In the genomic region with DNA sequence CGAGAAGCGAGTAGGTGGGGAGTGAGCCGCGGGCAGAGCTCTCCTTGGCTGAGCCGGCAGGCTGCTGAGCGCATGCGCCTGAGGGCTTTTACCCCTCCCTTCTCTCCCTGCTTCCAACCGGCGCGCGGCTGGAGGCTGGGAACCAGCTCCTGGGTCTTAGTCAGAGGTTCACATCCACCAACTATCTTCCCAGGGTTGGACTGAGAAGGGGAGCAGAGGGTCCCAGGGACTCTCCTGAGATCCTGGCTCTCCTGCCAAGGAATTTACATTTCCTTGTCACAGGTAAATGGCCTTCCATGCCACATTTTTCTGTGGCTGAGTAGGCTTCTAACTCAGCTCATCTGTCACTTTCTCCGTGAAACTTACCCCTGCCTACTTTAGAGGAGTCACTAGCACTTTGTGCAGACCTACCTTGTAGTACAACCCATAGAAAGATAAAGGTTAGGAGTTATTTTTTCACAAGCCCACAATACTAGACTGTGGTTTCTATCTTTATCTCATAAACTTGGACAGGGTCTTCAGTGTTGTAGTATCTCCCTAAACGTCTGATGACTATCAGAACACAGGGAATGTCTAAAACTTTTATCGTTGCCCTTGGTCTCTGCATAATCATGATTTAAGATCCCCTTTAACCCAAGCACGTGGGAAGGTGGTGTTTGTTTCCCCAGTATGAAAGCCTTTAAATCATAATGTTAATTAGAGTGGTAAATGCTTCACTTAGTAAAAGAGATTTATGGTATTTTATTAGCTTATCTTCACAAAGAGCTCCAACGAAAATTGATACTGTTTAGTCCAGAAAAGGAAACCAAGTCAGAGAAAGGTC, we compare ENCODE assay signal across 8 cellular contexts. TPM values are rescaled to one million over a fixed set of nuclear protein-coding genes. Genes with fewer than 3 reads are reported as not detected.
A peak's percentile ranks its signal among the peaks of the same experiment; 100 is the strongest.
DNase-seq lines count a peak whose midpoint lies in the region; ATAC-seq and TF ChIP-seq lines count a peak whose summit lies in the region.

No MANE protein-coding gene starts in this region.

- H3K9ac ChIP-seq in fibroblast of lung (ENCODE audit: insufficient read depth, low read length) (peak overlapping the region; percentile 43), parathyroid adenoma (peak overlapping the region; percentile 92)

- H4K20me1 ChIP-seq in fibroblast of lung (ENCODE audit: control insufficient read depth, extremely low read depth, insufficient read depth, low read length), result no peaks in the 10 kb centered on the region

- H3K4me1 ChIP-seq in fibroblast of lung (ENCODE audit: control insufficient read depth, extremely low read depth, insufficient read depth, low read length), result peaks cover 6% of the 10 kb centered on the region
- H3K4me1 ChIP-seq in parathyroid adenoma, result peaks cover 13% of the 10 kb centered on the region

- H3K4me2 ChIP-seq in fibroblast of lung (ENCODE audit: extremely low read depth, insufficient read depth, low read length) (peak overlapping the region; percentile 81), parathyroid adenoma (ENCODE audit: low read length) (peak overlapping the region; percentile 88)

- H3K27me3 ChIP-seq in fibroblast of lung (ENCODE audit: control insufficient read depth, insufficient read depth, low read length) (no peaks in the 10 kb centered on the region), parathyroid adenoma (ENCODE audit: control insufficient read depth, insufficient read depth, low read length) (no peaks in the 10 kb centered on the region)

- no peaks in the 10 kb centered on the region for H3K27me3 Mint-ChIP-seq in T-cell

- H3K36me3 ChIP-seq in fibroblast of lung (ENCODE audit: control insufficient read depth, insufficient read depth, low read length), result no peaks in the 10 kb centered on the region
- no peaks in the 10 kb centered on the region for H3K36me3 ChIP-seq in parathyroid adenoma (ENCODE audit: control insufficient read depth, insufficient read depth, low read length)

- H3K79me2 ChIP-seq in fibroblast of lung (ENCODE audit: control insufficient read depth, insufficient read depth, low read length), result peaks cover 26% of the 10 kb centered on the region
- H3K79me2 ChIP-seq in parathyroid adenoma, result peaks cover 15% of the 10 kb centered on the region

- H3K27ac ChIP-seq in fibroblast of lung (ENCODE audit: insufficient read depth, low read length), result peak overlapping the region; percentile 89
- peak overlapping the region; percentile 96 for H3K27ac ChIP-seq in parathyroid adenoma

- peak overlapping the region; percentile 87 to 90 for H3K27ac Mint-ChIP-seq in T-cell

- peak; percentile 2 for ATAC-seq in HG02798 (IDR thresholded peaks at IDR 0.05; ENCODE audit: poor library complexity, unreplicated experiment)
- peak in 2 of 4 experiments; percentile 3 to 5 for ATAC-seq in T-cell (replicated peaks in 1 of 4)

- H2AFZ ChIP-seq in fibroblast of lung (ENCODE audit: low read length) (peak overlapping the region; percentile 97), parathyroid adenoma (peak overlapping the region; percentile 99)

- H3K4me3 ChIP-seq in fibroblast of lung (replicated peaks in 1 of 4; ENCODE audit: control extremely low read depth in 1 of 4, insufficient read depth in 1 of 4, low read depth in 3 of 4, low read length in 4 of 4) (peak overlapping the region; percentile 67 to 81 (median 76)), parathyroid adenoma (ENCODE audit: low read depth, low read length) (peak overlapping the region; percentile 70)

- CTCF ChIA-PET in T-cell (lab: Charles Lee), result interaction anchor here (0.7 to 1.1 kb wide), 2 partner anchors 15 to 900 kb away, joined by 3 to 4 read pairs; no protein-coding TSS in a partner anchor

- DNase-seq in NCI-H510A treated with DMSO at 0.1 percent for 48 hours (lab: John Stamatoyannopoulos, UW), result peak; percentile 90
- DNase-seq in NCI-H510A (lab: John Stamatoyannopoulos, UW), result no peak
- peak in 9 of 34 experiments; percentile 84 to 91 (median 86) for DNase-seq in T-cell
- DNase-seq in fibroblast of lung (ENCODE audit: low read depth in 2 of 2), result no peak
- no peak for DNase-seq in activated effector memory CD4-positive, alpha-beta T cell treated with Interleukin-2 at 50 U/mL for 16 hours
- DNase-seq in activated gamma-delta T cell (lab: John Stamatoyannopoulos, UW), result no peak

- H3K9me3 ChIP-seq in fibroblast of lung (ENCODE audit: control insufficient read depth, insufficient read depth, low read depth, low read length) (no peaks in the 10 kb centered on the region), parathyroid adenoma (ENCODE audit: control insufficient read depth, low read length) (no peaks in the 10 kb centered on the region)

- POLR2A ChIA-PET in T-cell (lab: Charles Lee), result interaction anchor here in 1 of 2 donors (0.6 kb wide), 1 partner anchor 1192 kb away, joined by 7 read pairs; no protein-coding TSS in a partner anchor

- peak overlapping the region; percentile 80 to 89 (median 86) for H3K4me3 Mint-ChIP-seq in T-cell

- H3K36me3 Mint-ChIP-seq in T-cell, result no peaks in the 10 kb centered on the region

- H3K9me3 Mint-ChIP-seq in T-cell, result no peaks in the 10 kb centered on the region

- H3K4me1 Mint-ChIP-seq in T-cell, result peaks cover 39 to 49% (median 41%) of the 10 kb centered on the region in 3 donors

- no peak for TF ChIP-seq CTCF in fibroblast of lung (conservative IDR thresholded peaks at IDR 0.05 in 1 of 2, IDR thresholded peaks at IDR 0.05 in 1 of 2; ENCODE audit: low read depth in 1 of 2, low read length in 2 of 2)
- TF ChIP-seq CTCF in parathyroid adenoma (IDR thresholded peaks at IDR 0.05), result no peak

RNA-seq across cellular contexts. Expression of a gene that starts 0.6 kb away (rescaled TPM):
- 10 to 100 TPM; 28.5 to 48.7 (median 39.4) TPM for total RNA-seq in T-cell
- 112 and 129 TPM in 2 replicates for total RNA-seq in fibroblast of lung
- polyA plus RNA-seq in fibroblast of lung, result 43.6 and 48.7 TPM in 2 replicates
- 26.3 and 29.0 TPM in 2 replicates for polyA plus RNA-seq in fibroblast of lung (2012)
- 30.6 and 42.5 TPM in 2 replicates for polyA minus RNA-seq in fibroblast of lung (ENCODE audit: low replicate concordance)
